11 cellular contexts compared by ENCODE assay signal in genomic region chr1:213983589-213984386, GRCh38. TPM values are rescaled to one million over a fixed set of nuclear protein-coding genes. Genes with fewer than 3 reads are reported as not detected.
DNase-seq lines count a peak whose midpoint lies in the region; ATAC-seq lines count a peak whose summit lies in the region.
"Had no signal": no experiment of that assay in that cellular context is flagged by ENCODE, and none has a peak within 500 bp of the region (broad histone marks: within the 10 kb centered on the region; RNA-seq: fewer than 3 reads in every experiment).

No MANE protein-coding gene starts in this region.

- DNase-seq in NCI-H82 (lab: John Stamatoyannopoulos, UW) (peak; percentile 45), NCI-H82 treated with DMSO at 0.1 percent for 48 hours (lab: John Stamatoyannopoulos, UW; ENCODE audit: unreplicated experiment) (no peak), NCI-H69 (lab: John Stamatoyannopoulos, UW) (peak; percentile 96), anterior cingulate cortex (lab: John Stamatoyannopoulos, UW) (no peak)
- no peak for DNase-seq in NK-92 treated with Interleukin-12 subunit alpha and Interleukin-12 subunit beta, amount 100 ng/mL, for 24 hours (lab: John Stamatoyannopoulos, UW)
- DNase-seq: activated naive CD8-positive, alpha-beta T cell treated with anti-CD3 and anti-CD28 coated beads, Interleukin-2, amount 10 ng/mL, durations not matched to agents 7 days and 5 days had no signal

- H3K9ac ChIP-seq in iPS-15b (ENCODE audit: low read depth, low read length) (no peak overlapping the region), skeletal muscle tissue (ENCODE audit: low read depth in 1 of 3, low read length in 3 of 3) (peak overlapping the region in 2 of 3 donors; percentile 61 to 79)

- H3K27me3 ChIP-seq in iPS-15b (ENCODE audit: control insufficient read depth, insufficient read depth, low read length) (peaks cover 74% of the 10 kb centered on the region), skeletal muscle tissue (ENCODE audit: control insufficient read depth in 3 of 3, insufficient read depth in 3 of 3, low read length in 3 of 3) (peaks cover 48 to 56% (median 50%) of the 10 kb centered on the region in 3 donors)

- H3K9me3 ChIP-seq in iPS-15b (ENCODE audit: control insufficient read depth, insufficient read depth, low read length): no peaks in the 10 kb centered on the region
- no peaks in the 10 kb centered on the region for H3K9me3 ChIP-seq in skeletal muscle tissue (ENCODE audit: control insufficient read depth in 3 of 3, low read length in 3 of 3)

- H3K4me3 ChIP-seq in iPS-15b (ENCODE audit: low read depth, low read length): peak overlapping the region; percentile 79
- peak overlapping the region; percentile 68 to 84 (median 70) for H3K4me3 ChIP-seq in skeletal muscle tissue (ENCODE audit: low read length in 3 of 3)

- H3K4me1 ChIP-seq in iPS-15b (ENCODE audit: control insufficient read depth, insufficient read depth, low read length) (peaks cover 20% of the 10 kb centered on the region), skeletal muscle tissue (ENCODE audit: control insufficient read depth in 3 of 3, insufficient read depth in 3 of 3, low read length in 3 of 3) (peaks cover 12 to 21% (median 14%) of the 10 kb centered on the region in 3 donors)

- no peak for ATAC-seq in HG03108 (IDR thresholded peaks at IDR 0.05; ENCODE audit: unreplicated experiment)

- no peaks in the 10 kb centered on the region for H3K36me3 ChIP-seq in iPS-15b (ENCODE audit: control insufficient read depth, insufficient read depth, low read length)
- no peaks in the 10 kb centered on the region for H3K36me3 ChIP-seq in skeletal muscle tissue (ENCODE audit: control insufficient read depth in 3 of 3, insufficient read depth in 3 of 3, low read length in 3 of 3)

- no peak overlapping the region for H3K27ac ChIP-seq in skeletal muscle tissue (ENCODE audit: low read depth, low read length)
- H3K27ac ChIP-seq: skin epidermis had no signal

RNA-seq across cellular contexts. Expression of gene PROX1, which starts 4.0 kb away (rescaled TPM):
- total RNA-seq in skeletal muscle tissue: 6.3 TPM
- total RNA-seq: A673; activated naive CD8-positive, alpha-beta T cell treated with anti-CD3 and anti-CD28 coated beads, Interleukin-2, amount 10 ng/mL, durations not matched to agents 7 days and 5 days had no signal

Comparison
In these comparisons a context has a peak if more than half of its experiments do, and no peak if none do; other contexts are left out.
1. DNase-seq: peak in NCI-H82 (single experiment) and NCI-H69 (single experiment); none in NCI-H82 treated with DMSO at 0.1 percent for 48 hours (single experiment), anterior cingulate cortex (0 of 58) and NK-92 treated with Interleukin-12 subunit alpha and Interleukin-12 subunit beta, amount 100 ng/mL, for 24 hours (single experiment).